In genomic region chr3:127485396-127486170, GRCh38 we compare ENCODE assay signal across 23 cellular contexts.
DNase-seq lines count a peak whose midpoint lies in the region; ATAC-seq and TF ChIP-seq lines count a peak whose summit lies in the region.
"Had no signal": no experiment of that assay in that cellular context is flagged by ENCODE, and none has a peak within 500 bp of the region (broad histone marks: within the 10 kb centered on the region; RNA-seq: fewer than 3 reads in every experiment).

No MANE protein-coding gene starts in this region.

- H3K36me3 Mint-ChIP-seq in endodermal cell (ENCODE audit: low read depth): no peaks in the 10 kb centered on the region
- H3K36me3 Mint-ChIP-seq: activated naive CD4-positive, alpha-beta T cell treated with anti-CD3 and anti-CD28 coated beads, Interleukin-2, amount 50 U/mL, for 24 hours; stimulated activated naive B cell treated with anti-CD40 and anti-IgM and Interleukin-4, amounts not matched to agents 10 μg/mL and 1 μg/mL and 100 μg/mL, for 72 hours had no signal

- TF ChIP-seq POLR2A in sigmoid colon (IDR thresholded peaks at IDR 0.05): no peak

- H3K27me3 ChIP-seq in BLaER1 treated with 17β-estradiol and CSF1 and Interleukin-3, amounts not matched to agents 10 nM and 100 nM: no peaks in the 10 kb centered on the region
- H3K27me3 ChIP-seq in endodermal cell (ENCODE audit: control insufficient read depth, insufficient read depth, low read length, poor library complexity, severe bottlenecking): no peaks in the 10 kb centered on the region
- H3K27me3 ChIP-seq in sigmoid colon: peaks cover 0 to 10% (median 0%) of the 10 kb centered on the region in 3 donors
- H3K27me3 ChIP-seq: ascending aorta, dorsolateral prefrontal cortex, heart left ventricle had no signal

- H3K27ac Mint-ChIP-seq in endodermal cell: no peak overlapping the region
- H3K27ac Mint-ChIP-seq: activated naive CD4-positive, alpha-beta T cell treated with anti-CD3 and anti-CD28 coated beads, Interleukin-2, amount 50 U/mL, for 24 hours; nephron; stimulated activated naive B cell treated with anti-CD40 and anti-IgM and Interleukin-4, amounts not matched to agents 10 μg/mL and 1 μg/mL and 100 μg/mL, for 72 hours; T-helper 1 cell treated with Interleukin-12 subunit alpha and Interleukin-12 subunit beta and Interleukin-4 antibody, amounts not matched to agents 30 μg/mL and 1 μg/mL, for 36 hours had no signal

- TF ChIP-seq CTCF in endodermal cell (conservative IDR thresholded peaks at IDR 0.05) (no peak), sigmoid colon (IDR thresholded peaks at IDR 0.05) (no peak)

- no peak overlapping the region for H3K4me3 ChIP-seq in BLaER1 treated with 17β-estradiol and CSF1 and Interleukin-3, amounts not matched to agents 10 nM and 100 nM
- no peak overlapping the region for H3K4me3 ChIP-seq in endodermal cell (ENCODE audit: low read length)
- no peak overlapping the region for H3K4me3 ChIP-seq in sigmoid colon
- H3K4me3 ChIP-seq: ascending aorta, dorsolateral prefrontal cortex, heart left ventricle had no signal

- WGBS in endodermal cell (ENCODE audit: insufficient coverage in 1 of 2, insufficient read length in 1 of 2), 2 experiments: 94 to 98% methylated on average over 3 to 8 of the region's 8 CpGs
- 73% methylated on average over 8 of the region's 8 CpGs for WGBS in sigmoid colon, 2 donors

- peak overlapping the region; percentile 18 to 72 (median 48) for H3K4me2 ChIP-seq in BLaER1 treated with 17β-estradiol and CSF1 and Interleukin-3, amounts not matched to agents 10 nM and 100 nM

- no peaks in the 10 kb centered on the region for H3K9me3 ChIP-seq in BLaER1 treated with 17β-estradiol and CSF1 and Interleukin-3, amounts not matched to agents 10 nM and 100 nM (replicated peaks in 1 of 11)
- no peaks in the 10 kb centered on the region for H3K9me3 ChIP-seq in endodermal cell (ENCODE audit: control insufficient read depth, low read length)
- no peaks in the 10 kb centered on the region for H3K9me3 ChIP-seq in sigmoid colon
- H3K9me3 ChIP-seq: ascending aorta, heart left ventricle had no signal

- intact Hi-C loops in sigmoid colon (cut with DNase I): no loop called here

- H3K27me3 Mint-ChIP-seq in endodermal cell (ENCODE audit: insufficient read depth): no peaks in the 10 kb centered on the region

- H3K27ac ChIP-seq in BLaER1 treated with 17β-estradiol and CSF1 and Interleukin-3, amounts not matched to agents 10 nM and 100 nM: no peak overlapping the region
- H3K27ac ChIP-seq in endodermal cell (ENCODE audit: low read depth, low read length) (no peak overlapping the region), sigmoid colon (no peak overlapping the region)
- H3K27ac ChIP-seq: ascending aorta, dorsolateral prefrontal cortex, heart left ventricle had no signal

- peaks cover 0 to 15% (median 0%) of the 10 kb centered on the region in 11 experiments; a peak in 3 of 22 replicates for H4K20me1 ChIP-seq in BLaER1 treated with 17β-estradiol and CSF1 and Interleukin-3, amounts not matched to agents 10 nM and 100 nM

- H3K36me3 ChIP-seq in BLaER1 treated with 17β-estradiol and CSF1 and Interleukin-3, amounts not matched to agents 10 nM and 100 nM: no peaks in the 10 kb centered on the region
- H3K36me3 ChIP-seq in endodermal cell (ENCODE audit: control insufficient read depth, insufficient read depth, low read length) (no peaks in the 10 kb centered on the region), sigmoid colon (no peaks in the 10 kb centered on the region)
- H3K36me3 ChIP-seq: ascending aorta, heart left ventricle had no signal

- no peak for ATAC-seq in GM21619 (IDR thresholded peaks at IDR 0.05; ENCODE audit: unreplicated experiment)
- ATAC-seq: Panc1 had no signal

- no peaks in the 10 kb centered on the region for H3K4me1 Mint-ChIP-seq in endodermal cell
- H3K4me1 Mint-ChIP-seq: activated naive CD4-positive, alpha-beta T cell treated with anti-CD3 and anti-CD28 coated beads, Interleukin-2, amount 50 U/mL, for 24 hours; nephron had no signal

- DNase-seq in DMS79 treated with DMSO at 0.1 percent for 48 hours (lab: John Stamatoyannopoulos, UW): peak; percentile 14
- DNase-seq in endodermal cell: peak; percentile 26
- DNase-seq in sigmoid colon: peak; percentile 40
- DNase-seq in NCI-H446 (lab: John Stamatoyannopoulos, UW): no peak
- DNase-seq in NCI-H748 treated with DMSO at 0.1 percent for 48 hours (lab: John Stamatoyannopoulos, UW): no peak
- DNase-seq: activated CD4-positive, alpha-beta T cell treated with anti-CD3 and anti-CD28 coated beads for 4 hours; central memory CD4-positive, alpha-beta T cell; COR-L47; IMR-90; midbrain; NCI-H1417; NCI-H510A treated with DMSO at 0.1 percent for 48 hours; NK-92 treated with Interleukin-12 subunit alpha and Interleukin-12 subunit beta, amount 100 ng/mL, for 24 hours; stimulated activated naive B cell treated with anti-CD40 and anti-IgM and Interleukin-4, amounts not matched to agents 10 μg/mL and 1 μg/mL and 100 μg/mL, for 72 hours had no signal

- H3K9me3 Mint-ChIP-seq in endodermal cell: no peaks in the 10 kb centered on the region
- H3K9me3 Mint-ChIP-seq: activated naive CD4-positive, alpha-beta T cell treated with anti-CD3 and anti-CD28 coated beads, Interleukin-2, amount 50 U/mL, for 24 hours; nephron; stimulated activated naive B cell treated with anti-CD40 and anti-IgM and Interleukin-4, amounts not matched to agents 10 μg/mL and 1 μg/mL and 100 μg/mL, for 72 hours; T-helper 1 cell treated with Interleukin-12 subunit alpha and Interleukin-12 subunit beta and Interleukin-4 antibody, amounts not matched to agents 30 μg/mL and 1 μg/mL, for 36 hours had no signal

- no peak for TF ChIP-seq EP300 in sigmoid colon (IDR thresholded peaks at IDR 0.05)

- H3K4me1 ChIP-seq in BLaER1 treated with 17β-estradiol and CSF1 and Interleukin-3, amounts not matched to agents 10 nM and 100 nM: peaks cover 22 to 54% (median 38%) of the 10 kb centered on the region in 10 experiments
- H3K4me1 ChIP-seq in endodermal cell (ENCODE audit: control insufficient read depth, insufficient read depth, low read length) (no peaks in the 10 kb centered on the region), sigmoid colon (no peaks in the 10 kb centered on the region)
- H3K4me1 ChIP-seq: ascending aorta had no signal

- H3K4me3 Mint-ChIP-seq in endodermal cell: no peak overlapping the region
- H3K4me3 Mint-ChIP-seq: activated naive CD4-positive, alpha-beta T cell treated with anti-CD3 and anti-CD28 coated beads, Interleukin-2, amount 50 U/mL, for 24 hours; nephron; stimulated activated naive B cell treated with anti-CD40 and anti-IgM and Interleukin-4, amounts not matched to agents 10 μg/mL and 1 μg/mL and 100 μg/mL, for 72 hours; T-helper 1 cell treated with Interleukin-12 subunit alpha and Interleukin-12 subunit beta and Interleukin-4 antibody, amounts not matched to agents 30 μg/mL and 1 μg/mL, for 36 hours had no signal

- H3K9ac ChIP-seq in BLaER1 treated with 17β-estradiol and CSF1 and Interleukin-3, amounts not matched to agents 10 nM and 100 nM: no peak overlapping the region
- no peak overlapping the region for H3K9ac ChIP-seq in endodermal cell (ENCODE audit: extremely low read depth, low read length, poor library complexity, severe bottlenecking)

Comparison
In these comparisons a context has a peak if more than half of its experiments do, and no peak if none do; other contexts are left out.
1. DNase-seq: peak in DMS79 treated with DMSO at 0.1 percent for 48 hours (single experiment), endodermal cell (single experiment) and sigmoid colon (single experiment); none in NCI-H446 (0 of 2) and NCI-H748 treated with DMSO at 0.1 percent for 48 hours (single experiment).